7 cellular contexts compared by ENCODE assay signal in genomic region chr18:23967321-23968089, GRCh38. TPM values are rescaled to one million over a fixed set of nuclear protein-coding genes. Genes with fewer than 3 reads are reported as not detected.
A peak's percentile ranks its signal among the peaks of the same experiment; 100 is the strongest.
DNase-seq lines count a peak whose midpoint lies in the region; ATAC-seq and TF ChIP-seq lines count a peak whose summit lies in the region.

No MANE protein-coding gene starts in this region.

- H3K36me3 ChIP-seq in mucosa of descending colon (ENCODE audit: low read depth), result no peaks in the 10 kb centered on the region

- H3K4me1 ChIP-seq in mucosa of descending colon (ENCODE audit: low read depth), result peaks cover 14% of the 10 kb centered on the region

- POLR2A ChIA-PET in GM10248 (lab: Yijun Ruan, JAX), result no interaction called here

- peak; percentile 67 to 88 for DNase-seq in NOMO-1 (lab: John Stamatoyannopoulos, UW; ENCODE audit: unreplicated experiment in 2 of 2)
- DNase-seq in mucosa of descending colon, result peak; percentile 16 to 55 (median 40)
- DNase-seq in GM10248 (ENCODE audit: extremely low spot score), result no peak
- no peak for DNase-seq in AG20443 (ENCODE audit: low spot score)
- no peak for DNase-seq in NCI-H1930 (lab: John Stamatoyannopoulos, UW)

- intact Hi-C loops in mucosa of descending colon (cut with DNase I, micrococcal nuclease), result no loop called here

- ATAC-seq in GM18873 (IDR thresholded peaks at IDR 0.05; ENCODE audit: low FRiP score, unreplicated experiment) (peak; percentile 71), HG02642 (IDR thresholded peaks at IDR 0.05; ENCODE audit: poor library complexity, unreplicated experiment) (peak; percentile 51), mucosa of descending colon (peak; percentile 48)

- H3K4me3 ChIP-seq in mucosa of descending colon, result no peak overlapping the region

- H3K9me3 ChIP-seq in mucosa of descending colon, result no peaks in the 10 kb centered on the region

- TF ChIP-seq CTCF in mucosa of descending colon (IDR thresholded peaks at IDR 0.05) (no peak), GM10248 (IDR thresholded peaks at IDR 0.05; ENCODE audit: control extremely low read depth, extremely low read depth, low read depth, missing control alignments) (no peak)

- CTCF ChIA-PET in GM10248 (lab: Yijun Ruan, JAX), result interaction anchor here (1.5 to 3.1 kb wide), 3 partner anchors 10 to 49 kb away, joined by 5 to 13 read pairs (median 11); no protein-coding TSS in a partner anchor

RNA-seq across cellular contexts. Expression of gene TTC39C, which starts 47.0 kb away (rescaled TPM):
- total RNA-seq in mucosa of descending colon, result 10 to 100 TPM in 2 of 3 donors, 1 to 10 TPM in 1; 8.1 to 14.6 (median 13.2) TPM

Comparison
In these comparisons a context has a peak if more than half of its experiments do, and no peak if none do; other contexts are left out.
1. DNase-seq: peak in NOMO-1 (2 of 2) and mucosa of descending colon (3 of 3); none in GM10248 (single experiment), AG20443 (single experiment) and NCI-H1930 (0 of 2).
2. Peak in every context shown above with its lines, with median percentiles within 50 percentile points of each other: ATAC-seq.